ENCODE assay signal across 3 cellular contexts in genomic region chr3:153539263-153539662, GRCh38.
TF ChIP-seq lines count a peak whose summit lies in the region.

No MANE protein-coding gene starts in this region.

TF ChIP-seq in HepG2, 621 proteins besides CTCF, POLR2A, EP300 and RAD21:
- no peak for TF ChIP-seq TBP (CRISPR knock-in tag; IDR thresholded peaks at IDR 0.05)
- peak; percentile 30; the same call in 1 of the 2 replicates for TF ChIP-seq MAFF (IDR thresholded peaks at IDR 0.05; ENCODE audit: low read depth, low read length)
- TF ChIP-seq MAFK (conservative IDR thresholded peaks at IDR 0.05 in 1 of 2, IDR thresholded peaks at IDR 0.05 in 1 of 2; ENCODE audit: low read length in 2 of 2) = peak in 1 of 2 experiments; percentile 53; a peak in 2 of 4 replicates
- TF ChIP-seq ZSCAN30 (CRISPR knock-in tag; IDR thresholded peaks at IDR 0.05) = no peak
- TF ChIP-seq, protein P1, sequence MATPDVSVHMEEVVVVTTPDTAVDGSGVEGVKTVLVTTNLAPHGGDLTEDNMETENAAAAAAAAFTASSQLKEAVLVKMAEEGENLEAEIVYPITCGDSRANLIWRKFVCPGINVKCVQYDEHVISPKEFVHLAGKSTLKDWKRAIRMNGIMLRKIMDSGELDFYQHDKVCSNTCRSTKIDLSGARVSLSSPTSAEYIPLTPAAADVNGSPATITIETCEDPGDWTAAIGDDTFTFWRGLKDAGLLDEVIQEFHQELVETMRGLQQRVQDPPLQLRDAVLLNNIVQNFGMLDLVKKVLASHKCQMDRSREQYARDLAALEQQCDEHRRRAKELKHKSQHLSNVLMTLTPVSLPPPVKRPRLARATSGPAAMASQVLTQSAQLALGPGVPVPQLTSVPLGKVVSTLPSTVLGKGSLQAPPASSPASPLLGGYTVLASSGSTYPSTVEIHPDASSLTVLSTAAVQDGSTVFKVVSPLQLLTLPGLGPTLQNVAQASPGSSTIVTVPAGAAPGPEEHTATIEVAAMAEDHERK (CRISPR knock-in tag; IDR thresholded peaks at IDR 0.05; ENCODE audit: low read depth) = no peak

TF ChIP-seq in IMR-90, 13 proteins besides CTCF, POLR2A, EP300 and RAD21:
- TF ChIP-seq FOS (IDR thresholded peaks at IDR 0.05; ENCODE audit: low read depth, low read length) (no peak), MAZ (IDR thresholded peaks at IDR 0.05; ENCODE audit: borderline replicate concordance, low read depth, low read length) (no peak), MAFK (IDR thresholded peaks at IDR 0.05; ENCODE audit: low read depth, low read length) (peak; percentile 39; the same call in 1 of the 2 replicates)

TF ChIP-seq in K562, 482 proteins besides CTCF, POLR2A, EP300 and RAD21:
- TF ChIP-seq PTBP1 (IDR thresholded peaks at IDR 0.05; ENCODE audit: low read depth, low read length) (no peak), ZNF316 (IDR thresholded peaks at IDR 0.05) (peak; percentile 37; the same call in 1 of the 2 replicates)
